ENCODE assay signal across 33 cellular contexts in genomic region chr11:85847436-85847835, GRCh38. TPM values are rescaled to one million over a fixed set of nuclear protein-coding genes. Genes with fewer than 3 reads are reported as not detected.
"Had no signal": no experiment of that assay in that cellular context is flagged by ENCODE, and none has a peak within 500 bp of the region (broad histone marks: within the 10 kb centered on the region; RNA-seq: fewer than 3 reads in every experiment).

No MANE protein-coding gene starts in this region.

- H3K9ac ChIP-seq: neural progenitor cell, parathyroid adenoma had no signal

- H3K27ac ChIP-seq: neural progenitor cell, ovary, parathyroid adenoma, psoas muscle, skin epidermis, spleen, suprapubic skin, testis, tibial artery, transverse colon, upper lobe of right lung, uterus had no signal

- H3K9me3 ChIP-seq: ovary, psoas muscle, suprapubic skin, testis, tibial artery, transverse colon, upper lobe of right lung, uterus had no signal

- H3K27me3 ChIP-seq: neural progenitor cell, ovary, spleen, suprapubic skin, testis, tibial artery, transverse colon, upper lobe of right lung, uterus had no signal

- DNase-seq: natural killer cell; occipital lobe; ovary; posterior cingulate gyrus; psoas muscle; right cardiac atrium; spleen; stimulated activated CD4-positive, alpha-beta T cell treated with anti-CD3 and anti-CD28 coated beads, Interleukin-12 subunit alpha, Interleukin-12 subunit beta, amount 100 ng/mL, for 4 hours; stimulated activated CD4-positive, alpha-beta T cell treated with anti-CD3 and anti-CD28 coated beads, Interleukin-1b, Interleukin-23, amount 100 ng/mL, for 48 hours; stimulated activated CD4-positive, alpha-beta T cell treated with anti-CD3 and anti-CD28 coated beads, Interleukin-4, amount 100 ng/mL, for 1 hour; stimulated activated CD4-positive, alpha-beta T cell treated with anti-CD3 and anti-CD28 coated beads, Interleukin-4, amount 100 ng/mL, for 4 hours; stimulated activated CD8-positive, alpha-beta memory T cell treated with anti-CD3 and anti-CD28 coated beads, Interleukin-4, amount 100 ng/mL, for 48 hours; stimulated activated naive CD4-positive, alpha-beta T cell; stimulated activated naive CD8-positive, alpha-beta T cell treated with anti-CD3 and anti-CD28 coated beads, Interleukin-15, amount 100 ng/mL, for 72 hours; stimulated activated naive CD8-positive, alpha-beta T cell treated with anti-CD3 and anti-CD28 coated beads, Interleukin-15, Interleukin-2, amounts not matched to agents 100 U/mL and 50 U/mL, for 24 hours; substantia nigra; testis; tibial artery; transverse colon; upper lobe of right lung; uterus had no signal

- H2AFZ ChIP-seq: neural progenitor cell, parathyroid adenoma had no signal

- ATAC-seq: natural killer cell; psoas muscle; right cardiac atrium; sciatic nerve; stimulated activated memory B cell treated with anti-CD40 and anti-IgM and Interleukin-4, amounts not matched to agents 10 μg/mL and 1 μg/mL and 100 μg/mL, for 72 hours; stimulated activated naive CD8-positive, alpha-beta T cell treated with anti-CD3 and anti-CD28 coated beads, Interleukin-15, amount 100 ng/mL, for 72 hours; stimulated activated naive CD8-positive, alpha-beta T cell treated with anti-CD3 and anti-CD28 coated beads, Interleukin-15, Interleukin-2, amounts not matched to agents 100 U/mL and 50 U/mL, for 24 hours; upper lobe of right lung had no signal

- H3K4me2 ChIP-seq: neural progenitor cell, smooth muscle cell had no signal

- H3K36me3 ChIP-seq: neural progenitor cell, ovary, spleen, suprapubic skin, tibial artery, transverse colon, upper lobe of right lung, uterus had no signal

- H3K4me3 ChIP-seq: neural progenitor cell, ovary, psoas muscle, skin epidermis, smooth muscle cell, spleen, suprapubic skin, testis, tibial artery, transverse colon, upper lobe of right lung, uterus had no signal

- H3K4me1 ChIP-seq: neural progenitor cell, parathyroid adenoma, psoas muscle, spleen, testis, tibial artery, upper lobe of right lung, uterus had no signal

- H3K79me2 ChIP-seq: parathyroid adenoma had no signal

RNA-seq across cellular contexts. Expression of gene CCDC83, which starts 7.7 kb away (rescaled TPM):
- total RNA-seq: occipital lobe, osteoblast, ovary, progenitor cell of endocrine pancreas, psoas muscle, renal cortical epithelial cell, right cardiac atrium, sciatic nerve, smooth muscle cell, spleen, suprapubic skin, transverse colon, upper lobe of right lung, urinary bladder had no signal
- polyA plus RNA-seq: neural cell, ovary, psoas muscle, right cardiac atrium, smooth muscle cell, spleen, urinary bladder had no signal
